32 cellular contexts compared by ENCODE assay signal in genomic region chr16:8137581-8137980, GRCh38.
"Had no signal": no experiment of that assay in that cellular context is flagged by ENCODE, and none has a peak within 500 bp of the region (broad histone marks: within the 10 kb centered on the region; RNA-seq: fewer than 3 reads in every experiment).

No MANE protein-coding gene starts in this region.

- H3K4me3 Mint-ChIP-seq: effector memory CD8-positive, alpha-beta T cell; mesothelial cell of epicardium; naive B cell; nephron progenitor cell; T-helper 1 cell treated with Interleukin-12 subunit alpha and Interleukin-12 subunit beta and Interleukin-4 antibody, amounts not matched to agents 30 μg/mL and 1 μg/mL, for 36 hours; type B pancreatic cell had no signal

- H2AFZ ChIP-seq: parathyroid adenoma had no signal

- H3K27me3 Mint-ChIP-seq: effector memory CD8-positive, alpha-beta T cell had no signal

- FAIRE-seq: astrocyte, TTC549 had no signal

- H3K4me2 ChIP-seq: smooth muscle cell had no signal

- H3K4me3 ChIP-seq: gastrocnemius medialis, psoas muscle, smooth muscle cell, testis, uterus had no signal

- H3K4me1 ChIP-seq: gastrocnemius medialis, parathyroid adenoma, psoas muscle, testis, uterus had no signal

- H3K36me3 Mint-ChIP-seq: mesothelial cell of epicardium, naive B cell, type B pancreatic cell had no signal

- H3K9me3 ChIP-seq: gastrocnemius medialis, psoas muscle, testis, uterus had no signal

- DNase-seq: activated CD4-positive, alpha-beta T cell treated with anti-CD3 and anti-CD28 coated beads for 48 hours; activated CD4-positive, alpha-beta T cell treated with anti-CD3 and anti-CD28 coated beads, Interleukin-2, amount 50 U/mL, for 48 hours; activated CD8-positive, alpha-beta memory T cell treated with anti-CD3 and anti-CD28 coated beads, Interleukin-2, amount 50 U/mL, for 4 hours; activated gamma-delta T cell treated with Interleukin-2 at 50 U/mL for 16 hours; activated naive CD4-positive, alpha-beta T cell treated with anti-CD3 and anti-CD28 coated beads, Interleukin-2, amount 50 U/mL, for 16 hours; activated T-cell treated with anti-CD3 and anti-CD28 coated beads, Interleukin-2, amount 50 U/mL, for 1 hour; amniotic stem cell; caudate nucleus; cortex of kidney; effector memory CD8-positive, alpha-beta T cell; erythroblast; gastrocnemius medialis; glutamatergic neuron; islet precursor cell; left ventricle myocardium superior; naive B cell; nephron progenitor cell; occipital lobe; psoas muscle; stimulated activated CD4-positive, alpha-beta T cell treated with anti-CD3 and anti-CD28 coated beads, Interleukin-1b, Interleukin-23, amount 100 ng/mL, for 48 hours; stimulated activated naive CD4-positive, alpha-beta T cell treated with Interleukin-2 at 50 U/mL for 16 hours; T-helper 9 cell; testis; uterus had no signal

- H3K36me3 ChIP-seq: gastrocnemius medialis, uterus had no signal

- H3K27me3 ChIP-seq: gastrocnemius medialis, testis, uterus had no signal

- H3K27ac Mint-ChIP-seq: effector memory CD8-positive, alpha-beta T cell; mesothelial cell of epicardium; nephron progenitor cell; T-helper 1 cell treated with Interleukin-12 subunit alpha and Interleukin-12 subunit beta and Interleukin-4 antibody, amounts not matched to agents 30 μg/mL and 1 μg/mL, for 36 hours; type B pancreatic cell had no signal

- H3K9me3 Mint-ChIP-seq: mesothelial cell of epicardium, nephron progenitor cell, type B pancreatic cell had no signal

- H3K4me1 Mint-ChIP-seq: mesothelial cell of epicardium, naive B cell, nephron progenitor cell had no signal

- H3K27ac ChIP-seq: gastrocnemius medialis, parathyroid adenoma, psoas muscle, testis, uterus, VCaP had no signal

- H3K9ac ChIP-seq: parathyroid adenoma had no signal

- ATAC-seq: effector memory CD8-positive, alpha-beta T cell; gastrocnemius medialis; left ventricle myocardium superior; psoas muscle had no signal

- H3K79me2 ChIP-seq: parathyroid adenoma had no signal
